8 cellular contexts compared by ENCODE assay signal in genomic region chr13:80342541-80343371, GRCh38. TPM values are rescaled to one million over a fixed set of nuclear protein-coding genes. Genes with fewer than 3 reads are reported as not detected.
DNase-seq lines count a peak whose midpoint lies in the region; TF ChIP-seq lines count a peak whose summit lies in the region.

No MANE protein-coding gene starts in this region.

- intact Hi-C loops in MCF 10A (cut with micrococcal nuclease), result loop anchor here (1.0 to 5.0 kb wide), 9 partner anchors 22 to 675 kb away; no protein-coding TSS in a partner anchor

- TF ChIP-seq CTCF in GM12864 (IDR thresholded peaks at IDR 0.05; ENCODE audit: low read depth, low read length, missing control alignments), result peak; percentile 95
- TF ChIP-seq CTCF in MCF 10A (IDR thresholded peaks at IDR 0.05; ENCODE audit: unreplicated experiment), result peak; percentile 86

- CTCF ChIA-PET in HEK293T (lab: Yijun Ruan, JAX) (interaction anchor here (0.5 to 2.4 kb wide), 29 partner anchors 8 to 1642 kb away, joined by 3 to 39 read pairs (median 4); no protein-coding TSS in a partner anchor), MCF 10A (lab: Yijun Ruan, JAX) (interaction anchor here (0.6 to 5.3 kb wide), 91 partner anchors 8 to 788 kb away, joined by 3 to 101 read pairs (median 4); no protein-coding TSS in a partner anchor)

- H3K9ac ChIP-seq in iPS-20b (ENCODE audit: low read depth, low read length) (peak overlapping the region; percentile 97; the same call in 1 of the 2 replicates), skeletal muscle tissue (ENCODE audit: low read depth in 1 of 3, low read length in 3 of 3) (peak overlapping the region; percentile 74 to 97 (median 89))

- H3K4me1 ChIP-seq in iPS-20b (ENCODE audit: insufficient read depth, low read length) (peaks cover 25% of the 10 kb centered on the region), skeletal muscle tissue (ENCODE audit: control insufficient read depth in 3 of 3, insufficient read depth in 3 of 3, low read length in 3 of 3) (peaks cover 0 to 19% (median 11%) of the 10 kb centered on the region in 3 donors)

- peaks cover 16% of the 10 kb centered on the region for H3K4me1 Mint-ChIP-seq in MCF 10A (ENCODE audit: insufficient read depth, unreplicated experiment)

- H3K9me3 ChIP-seq in iPS-20b (ENCODE audit: insufficient read depth, low read depth, low read length), result no peaks in the 10 kb centered on the region
- no peaks in the 10 kb centered on the region for H3K9me3 ChIP-seq in skeletal muscle tissue (ENCODE audit: control insufficient read depth in 3 of 3, low read length in 3 of 3)

- no TSS peak for BruUV-seq in MCF 10A (replicated peaks; lab: Mats Ljungman, UMichigan)

- H3K27me3 ChIP-seq in iPS-20b (ENCODE audit: insufficient read depth, low read length) (peaks cover 14% of the 10 kb centered on the region), skeletal muscle tissue (ENCODE audit: control insufficient read depth in 3 of 3, insufficient read depth in 3 of 3, low read length in 3 of 3) (no peaks in the 10 kb centered on the region)

- peak overlapping the region; percentile 22 for H3K4me3 ChIP-seq in GM12864 (ENCODE audit: low read depth, low read length)
- peak overlapping the region; percentile 92 for H3K4me3 ChIP-seq in iPS-20b (ENCODE audit: low read length)
- H3K4me3 ChIP-seq in skeletal muscle tissue (ENCODE audit: low read length in 3 of 3), result peak overlapping the region; percentile 80 to 97 (median 96)

- H3K27me3 Mint-ChIP-seq in MCF 10A (ENCODE audit: insufficient read depth, unreplicated experiment), result no peaks in the 10 kb centered on the region

- H3K27ac Mint-ChIP-seq in MCF 10A (ENCODE audit: low read depth, unreplicated experiment), result no peak overlapping the region

- H3K27ac ChIP-seq in iPS-20b (ENCODE audit: low read length) (peak overlapping the region; percentile 26), skeletal muscle tissue (ENCODE audit: low read depth, low read length) (peak overlapping the region; percentile 91)

- no peaks in the 10 kb centered on the region for H3K9me3 Mint-ChIP-seq in MCF 10A (ENCODE audit: unreplicated experiment)

- no peak overlapping the region for H3K4me3 Mint-ChIP-seq in MCF 10A (ENCODE audit: unreplicated experiment)

- H3K36me3 ChIP-seq in iPS-20b (ENCODE audit: insufficient read depth, low read depth, low read length) (peaks cover 8% of the 10 kb centered on the region), skeletal muscle tissue (ENCODE audit: control insufficient read depth in 3 of 3, insufficient read depth in 3 of 3, low read length in 3 of 3) (peaks cover 0 to 5% (median 0%) of the 10 kb centered on the region in 3 donors)

- DNase-seq in GM12864 (ENCODE audit: low read depth), result no peak
- DNase-seq in HEK293T (ENCODE audit: extremely low spot score), result peak; percentile 91
- DNase-seq in NAMALWA (ENCODE audit: low spot score), result peak; percentile 69
- peak; percentile 86 for DNase-seq in UCSD-AML1 (lab: John Stamatoyannopoulos, UW; ENCODE audit: unreplicated experiment)
- peak; percentile 83 for DNase-seq in MCF 10A (ENCODE audit: unreplicated experiment)
- no peak for DNase-seq in GM19240 (ENCODE audit: insufficient read length, low spot score)

- peaks cover 10% of the 10 kb centered on the region for H3K36me3 Mint-ChIP-seq in MCF 10A (ENCODE audit: insufficient read depth, unreplicated experiment)

- POLR2A ChIA-PET in HEK293T (lab: Yijun Ruan, JAX) (interaction anchor here (0.8 to 4.4 kb wide), 16 partner anchors 7 to 601 kb away, joined by 3 to 46 read pairs (median 4); no protein-coding TSS in a partner anchor), MCF 10A (lab: Yijun Ruan, JAX) (interaction anchor here (0.6 to 4.9 kb wide), 23 partner anchors 9 to 789 kb away, joined by 3 to 28 read pairs (median 3); no protein-coding TSS in a partner anchor)

TF ChIP-seq in HEK293T, 16 proteins besides CTCF, POLR2A, EP300 and RAD21:
- no peak for TF ChIP-seq NFRKB (IDR thresholded peaks at IDR 0.05)
- TF ChIP-seq ELF4 (IDR thresholded peaks at IDR 0.05), result no peak
- peak; percentile 97 for TF ChIP-seq L3MBTL2 (conservative IDR thresholded peaks at IDR 0.05)
- TF ChIP-seq SUZ12 (IDR thresholded peaks at IDR 0.05), result no peak
- TF ChIP-seq ARNT (IDR thresholded peaks at IDR 0.05), result 0 out of 2 replicates have a peak, but pooled peaks have one; percentile 34
- TF ChIP-seq CTBP1 (IDR thresholded peaks at IDR 0.05; ENCODE audit: borderline replicate concordance), result peak; percentile 68; the same call in 1 of the 2 replicates
TF ChIP-seq in HEK293T: peak in this region for 3.

RNA-seq across cellular contexts. Expression of gene SPRY2, which starts 1.8 kb away (rescaled TPM):
- total RNA-seq in MCF 10A (2022), result 41.2 and 46.4 TPM in 2 replicates
- 52.2 TPM for total RNA-seq in skeletal muscle tissue

Comparison
In these comparisons a context has a peak if more than half of its experiments do, and no peak if none do; other contexts are left out.
1. DNase-seq: peak in HEK293T (single experiment), NAMALWA (single experiment), UCSD-AML1 (single experiment) and MCF 10A (single experiment); none in GM12864 (single experiment) and GM19240 (single experiment).
2. H3K4me3 ChIP-seq: peak in every context shown above with its lines; median percentile 96 in skeletal muscle tissue; 92 in iPS-20b; 22 in GM12864.